ENCODE assay signal across 14 cellular contexts in genomic region chr9:119177141-119177540, GRCh38.
DNase-seq lines count a peak whose midpoint lies in the region; ATAC-seq and TF ChIP-seq lines count a peak whose summit lies in the region.
"Had no signal": no experiment of that assay in that cellular context is flagged by ENCODE, and none has a peak within 500 bp of the region (broad histone marks: within the 10 kb centered on the region; RNA-seq: fewer than 3 reads in every experiment).

No MANE protein-coding gene starts in this region.

- H3K4me1 Mint-ChIP-seq in GM23338: peaks cover 25% of the 10 kb centered on the region

- no peaks in the 10 kb centered on the region for H3F3A ChIP-seq in GM23338 (replicated peaks; ENCODE audit: low read depth)

- no peak overlapping the region for H3K4ac ChIP-seq in mesenchymal stem cell (ENCODE audit: low read depth in 1 of 2, low read length in 2 of 2)

- peaks cover 5% of the 10 kb centered on the region for H3K27me3 Mint-ChIP-seq in GM23338 (ENCODE audit: insufficient read depth, low read depth, poor library complexity)
- H3K27me3 Mint-ChIP-seq: CD4-positive, alpha-beta T cell had no signal

- H4K20me1 ChIP-seq in GM23338 (replicated peaks; ENCODE audit: insufficient read depth): no peaks in the 10 kb centered on the region

- H2AK5ac ChIP-seq in mesenchymal stem cell (ENCODE audit: low read length, severe bottlenecking): no peak overlapping the region

- H3K4me2 ChIP-seq in GM23338: no peak overlapping the region
- H3K4me2 ChIP-seq in mesenchymal stem cell (ENCODE audit: low read length, poor library complexity, severe bottlenecking): no peak overlapping the region

- H4K8ac ChIP-seq in mesenchymal stem cell (ENCODE audit: low read length): no peak overlapping the region

- H4K91ac ChIP-seq in mesenchymal stem cell (ENCODE audit: low read length): no peak overlapping the region

- H3K36me3 Mint-ChIP-seq in GM23338 (ENCODE audit: low read depth): peaks cover 9% of the 10 kb centered on the region

- no peak for TF ChIP-seq CTCF in GM23338 (conservative IDR thresholded peaks at IDR 0.05; ENCODE audit: low read depth in 2 of 2)

- ATAC-seq in GM23338: no peak
- no peak for ATAC-seq in GM19035 (IDR thresholded peaks at IDR 0.05; ENCODE audit: unreplicated experiment)
- ATAC-seq in HG02623 (IDR thresholded peaks at IDR 0.05; ENCODE audit: unreplicated experiment): no peak

- WGBS in mesenchymal stem cell: 76% methylated on average over 6 of the region's 8 CpGs

- H2AFZ ChIP-seq in GM23338 (no peak overlapping the region), mesenchymal stem cell (ENCODE audit: low read depth, low read length) (peak overlapping the region; percentile 19)

- no peaks in the 10 kb centered on the region for H3K9me3 ChIP-seq in mesenchymal stem cell (ENCODE audit: control insufficient read depth, low read length)
- H3K9me3 ChIP-seq: Caco-2, HAP-1 had no signal

- H3K36me3 ChIP-seq in GM23338 (ENCODE audit: insufficient read depth) (no peaks in the 10 kb centered on the region), mesenchymal stem cell (ENCODE audit: control insufficient read depth in 1 of 2, insufficient read depth in 2 of 2, low read depth in 1 of 2, low read length in 2 of 2) (no peaks in the 10 kb centered on the region)
- H3K36me3 ChIP-seq: HAP-1 had no signal

- H2BK5ac ChIP-seq in mesenchymal stem cell (ENCODE audit: low read depth, low read length, poor library complexity, severe bottlenecking): no peak overlapping the region

- H3K27me3 ChIP-seq in GM23338 (ENCODE audit: insufficient read depth) (no peaks in the 10 kb centered on the region), mesenchymal stem cell (ENCODE audit: control insufficient read depth in 1 of 2, insufficient read depth in 1 of 2, low read length in 2 of 2) (no peaks in the 10 kb centered on the region)

- H3K9me3 Mint-ChIP-seq in GM23338: no peaks in the 10 kb centered on the region

- H2BK12ac ChIP-seq in mesenchymal stem cell (ENCODE audit: low read length in 2 of 2): no peak overlapping the region

- H3K79me1 ChIP-seq in mesenchymal stem cell (replicated peaks; ENCODE audit: low read length, poor library complexity, severe bottlenecking): no peaks in the 10 kb centered on the region

- H3K27ac ChIP-seq in GM23338 (ENCODE audit: low read depth) (no peak overlapping the region), cingulate gyrus (ENCODE audit: low read depth, low read length) (peak overlapping the region; percentile 55), mesenchymal stem cell (ENCODE audit: low read length, poor library complexity, severe bottlenecking) (no peak overlapping the region), temporal lobe (ENCODE audit: low read depth, low read length) (peak overlapping the region; percentile 50)
- H3K27ac ChIP-seq: C4-2B, HL-60 had no signal

- no peak overlapping the region for H3K4me3 ChIP-seq in GM23338
- no peak overlapping the region for H3K4me3 ChIP-seq in mesenchymal stem cell (ENCODE audit: insufficient read depth in 1 of 2, low read depth in 1 of 2, low read length in 2 of 2)
- H3K4me3 ChIP-seq: HAP-1 had no signal

- H3K4me3 Mint-ChIP-seq in GM23338: no peak overlapping the region
- H3K4me3 Mint-ChIP-seq: CD4-positive, alpha-beta T cell had no signal

- no peak overlapping the region for H2BK15ac ChIP-seq in mesenchymal stem cell (ENCODE audit: low read depth, poor library complexity, severe bottlenecking)

- H3K4me1 ChIP-seq in GM23338 (ENCODE audit: insufficient read depth) (peaks cover 5% of the 10 kb centered on the region; the same call in 1 of the 2 replicates), mesenchymal stem cell (ENCODE audit: control insufficient read depth, insufficient read depth, low read depth, low read length) (no peaks in the 10 kb centered on the region)
- H3K4me1 ChIP-seq: Caco-2, HAP-1 had no signal

- H3K23ac ChIP-seq in mesenchymal stem cell (ENCODE audit: low read length in 2 of 2): no peak overlapping the region

- no peaks in the 10 kb centered on the region for H3K79me2 ChIP-seq in GM23338 (replicated peaks; ENCODE audit: insufficient read depth)

- no peak overlapping the region for H3K9ac ChIP-seq in mesenchymal stem cell (ENCODE audit: low read length)

- DNase-seq in GM23338 (ENCODE audit: low spot score): no peak
- DNase-seq in mesenchymal stem cell: no peak
- DNase-seq in NCI-H69 (lab: John Stamatoyannopoulos, UW): no peak
- no peak for DNase-seq in ureter (ENCODE audit: low spot score)
- DNase-seq: ACHN; Caco-2; CD4-positive, alpha-beta T cell had no signal

- H3K14ac ChIP-seq in mesenchymal stem cell (ENCODE audit: low read length in 2 of 2): no peak overlapping the region

- H3K27ac Mint-ChIP-seq in GM23338: peak overlapping the region; percentile 55
- H3K27ac Mint-ChIP-seq: CD4-positive, alpha-beta T cell had no signal

- H2BK120ac ChIP-seq in mesenchymal stem cell (ENCODE audit: low read depth, low read length): no peak overlapping the region

- no peak overlapping the region for H3K18ac ChIP-seq in mesenchymal stem cell (ENCODE audit: low read depth in 1 of 2, low read length in 2 of 2)

- H3K9me2 ChIP-seq in GM23338 (ENCODE audit: insufficient read depth): no peaks in the 10 kb centered on the region

TF ChIP-seq in GM23338, 12 proteins besides CTCF, POLR2A, EP300 and RAD21 (continues in another document):
- no peak for TF ChIP-seq REST (IDR thresholded peaks at IDR 0.05; ENCODE audit: unreplicated experiment)
- no peak for TF ChIP-seq NANOG (IDR thresholded peaks at IDR 0.05; ENCODE audit: borderline replicate concordance)
- TF ChIP-seq POLR2AphosphoS5 (IDR thresholded peaks at IDR 0.05; ENCODE audit: low read depth): no peak
- no peak for TF ChIP-seq EZH2 (IDR thresholded peaks at IDR 0.05; ENCODE audit: low read depth, unreplicated experiment)

Comparison
In these comparisons a context has a peak if more than half of its experiments do, and no peak if none do; other contexts are left out.
1. H3K27ac ChIP-seq: peak in cingulate gyrus (single experiment) and temporal lobe (single experiment); none in GM23338 (single experiment) and mesenchymal stem cell (single experiment).